ENCODE assay signal across 12 cellular contexts in genomic region chr12:124524231-124524925, GRCh38. TPM values are rescaled to one million over a fixed set of nuclear protein-coding genes. Genes with fewer than 3 reads are reported as not detected.
DNase-seq lines count a peak whose midpoint lies in the region; ATAC-seq and TF ChIP-seq lines count a peak whose summit lies in the region.
"Had no signal": no experiment of that assay in that cellular context is flagged by ENCODE, and none has a peak within 500 bp of the region (broad histone marks: within the 10 kb centered on the region; RNA-seq: fewer than 3 reads in every experiment).

No MANE protein-coding gene starts in this region.

- POLR2A ChIA-PET in BJ (lab: Charles Lee) (interaction anchor here (1.1 kb wide), 1 partner anchor 12 kb away, joined by 3 read pairs; no protein-coding TSS in a partner anchor), Panc1 (lab: Charles Lee) (interaction anchor here (0.6 kb wide), 1 partner anchor 158 kb away, joined by 3 read pairs; no protein-coding TSS in a partner anchor)

- H3K4me3 ChIP-seq in BJ (ENCODE audit: low read depth, low read length) (no peak overlapping the region), Panc1 (ENCODE audit: low read depth in 2 of 2, low read length in 2 of 2) (no peak overlapping the region), hepatocyte (no peak overlapping the region)
- H3K4me3 ChIP-seq: heart right ventricle, testis had no signal

- no peak overlapping the region for H3K4me2 ChIP-seq in hepatocyte

- CTCF ChIA-PET in BJ (lab: Yijun Ruan, JAX) = interaction anchor here (0.7 to 1.2 kb wide), 3 partner anchors 13 to 256 kb away, joined by 3 to 4 read pairs (median 4); partner anchors contain the start of gene NCOR2
- CTCF ChIA-PET in Panc1 (lab: Charles Lee) = no interaction called here

- peaks cover 99% of the 10 kb centered on the region for H3K79me2 ChIP-seq in hepatocyte

- H3K4me1 ChIP-seq in Panc1 (ENCODE audit: control insufficient read depth, insufficient read depth, low read length) (peaks cover 88% of the 10 kb centered on the region), hepatocyte (ENCODE audit: insufficient read depth) (peaks cover 26% of the 10 kb centered on the region)

- peak overlapping the region; percentile 66 for H3K27ac Mint-ChIP-seq in osteocyte (ENCODE audit: unreplicated experiment)

- H3K9me3 ChIP-seq in Panc1 (ENCODE audit: control insufficient read depth, insufficient read depth, low read depth, low read length) (no peaks in the 10 kb centered on the region), hepatocyte (ENCODE audit: low read depth) (no peaks in the 10 kb centered on the region)
- H3K9me3 ChIP-seq: heart right ventricle, testis had no signal

- no TSS peak for BruUV-seq in Panc1 (replicated peaks; lab: Mats Ljungman, UMichigan)

- ATAC-seq in Panc1 (peak; percentile 27; the same call in 1 of the 2 replicates), HG03460 (IDR thresholded peaks at IDR 0.05; ENCODE audit: unreplicated experiment) (no peak), GM19351 (IDR thresholded peaks at IDR 0.05; ENCODE audit: unreplicated experiment) (no peak)
- ATAC-seq: heart right ventricle had no signal

- H3K27me3 ChIP-seq in BJ (ENCODE audit: control insufficient read depth, insufficient read depth, low read length) = no peaks in the 10 kb centered on the region
- no peaks in the 10 kb centered on the region for H3K27me3 ChIP-seq in Panc1 (ENCODE audit: control insufficient read depth, insufficient read depth, low read length)
- H3K27me3 ChIP-seq in hepatocyte = no peaks in the 10 kb centered on the region
- H3K27me3 ChIP-seq: heart right ventricle, testis had no signal

- in situ Hi-C loops in Panc1 (cut with HindIII; ENCODE audit: low pct_unique_long_range_greater_than_20kb, low sequenced_read_pairs) = no loop called here

- no peaks in the 10 kb centered on the region for H3K9me2 ChIP-seq in hepatocyte (replicated peaks; ENCODE audit: insufficient read depth)

- peaks cover 58% of the 10 kb centered on the region for H3K4me1 Mint-ChIP-seq in osteocyte (ENCODE audit: unreplicated experiment)

- H4K20me1 ChIP-seq in hepatocyte (ENCODE audit: insufficient read depth, poor library complexity, severe bottlenecking) = peaks cover 52% of the 10 kb centered on the region

- intact Hi-C loops in Panc1 (cut with micrococcal nuclease; ENCODE audit: unreplicated experiment) = no loop called here

- no peak for TF ChIP-seq CTCF in BJ (IDR thresholded peaks at IDR 0.05; ENCODE audit: insufficient read depth, low read depth, low read length)
- no peak for TF ChIP-seq CTCF in Panc1 (IDR thresholded peaks at IDR 0.05)
- TF ChIP-seq CTCF in osteocyte (IDR thresholded peaks at IDR 0.05) = no peak
- no peak for TF ChIP-seq CTCF in hepatocyte (IDR thresholded peaks at IDR 0.05; ENCODE audit: poor library complexity)

- 89% methylated on average over 13 of the region's 13 CpGs for WGBS in hepatocyte (ENCODE audit: low lambda C conversion rate, missing lambda C conversion rate)

- H3K27me3 Mint-ChIP-seq in osteocyte (ENCODE audit: unreplicated experiment) = no peaks in the 10 kb centered on the region

- H3K36me3 Mint-ChIP-seq in osteocyte (ENCODE audit: unreplicated experiment) = peaks cover 15% of the 10 kb centered on the region

- H3K36me3 ChIP-seq in BJ (ENCODE audit: control insufficient read depth, insufficient read depth, low read length) = no peaks in the 10 kb centered on the region; the same call in 1 of the 2 replicates
- H3K36me3 ChIP-seq in Panc1 (ENCODE audit: control insufficient read depth, insufficient read depth, low read length) = no peaks in the 10 kb centered on the region
- H3K36me3 ChIP-seq in hepatocyte (replicated peaks; ENCODE audit: insufficient read depth, low read depth) = no peaks in the 10 kb centered on the region

- no peak overlapping the region for H3K4me3 Mint-ChIP-seq in osteocyte (ENCODE audit: unreplicated experiment)

- H3K27ac ChIP-seq in Panc1 (ENCODE audit: low read length) (peak overlapping the region; percentile 77), epithelial cell of prostate (peak overlapping the region; percentile 69), hepatocyte (no peak overlapping the region)

- H2AFZ ChIP-seq in hepatocyte = no peak overlapping the region

- DNase-seq in BJ (ENCODE audit: low read depth) = peak; percentile 82
- no peak for DNase-seq in Panc1 (ENCODE audit: low read depth, low spot score)
- no peak for DNase-seq in epithelial cell of prostate (ENCODE audit: low read depth, low spot score)
- no peak for DNase-seq in osteocyte (ENCODE audit: extremely low spot score, unreplicated experiment)
- DNase-seq in stimulated activated CD4-positive, alpha-beta T cell treated with anti-CD3 and anti-CD28 coated beads, Interleukin-12 subunit alpha, Interleukin-12 subunit beta, amount 100 ng/mL, for 4 hours = no peak
- DNase-seq in hepatocyte (ENCODE audit: low spot score) = no peak
- DNase-seq: DMS79, heart right ventricle, NCI-H1436 treated with DMSO at 0.1 percent for 48 hours, testis had no signal

- H3K9me3 Mint-ChIP-seq in osteocyte (ENCODE audit: unreplicated experiment) = no peaks in the 10 kb centered on the region

RNA-seq across cellular contexts. Expression of gene NCOR2, which starts 43.0 kb away (rescaled TPM):
- polyA plus RNA-seq in BJ (2011; rRNA removed) (7.5 and 8.3 TPM in 2 replicates), hepatocyte (121 and 136 TPM in 2 replicates)
- polyA minus RNA-seq in BJ (2011; rRNA and poly(A)+ RNA removed) = 24.9 and 29.3 TPM in 2 replicates
- total RNA-seq in Panc1 (2021; ENCODE audit: unreplicated experiment) (461 TPM), osteocyte (362 and 381 TPM in 2 replicates), hepatocyte (12.9 and 40.3 TPM in 2 replicates)
- 441 TPM for polyA plus RNA-seq in Panc1 (2012; ENCODE audit: insufficient read length)
